Comparison of ENCODE assay signal across 1 cellular context in genomic region chr2:96261328-96262003, GRCh38.
TF ChIP-seq lines count a peak whose summit lies in the region.

No MANE protein-coding gene starts in this region.

TF ChIP-seq in GM23338, 12 proteins besides CTCF, POLR2A, EP300 and RAD21 (continued from another document):
- TF ChIP-seq, protein P1, sequence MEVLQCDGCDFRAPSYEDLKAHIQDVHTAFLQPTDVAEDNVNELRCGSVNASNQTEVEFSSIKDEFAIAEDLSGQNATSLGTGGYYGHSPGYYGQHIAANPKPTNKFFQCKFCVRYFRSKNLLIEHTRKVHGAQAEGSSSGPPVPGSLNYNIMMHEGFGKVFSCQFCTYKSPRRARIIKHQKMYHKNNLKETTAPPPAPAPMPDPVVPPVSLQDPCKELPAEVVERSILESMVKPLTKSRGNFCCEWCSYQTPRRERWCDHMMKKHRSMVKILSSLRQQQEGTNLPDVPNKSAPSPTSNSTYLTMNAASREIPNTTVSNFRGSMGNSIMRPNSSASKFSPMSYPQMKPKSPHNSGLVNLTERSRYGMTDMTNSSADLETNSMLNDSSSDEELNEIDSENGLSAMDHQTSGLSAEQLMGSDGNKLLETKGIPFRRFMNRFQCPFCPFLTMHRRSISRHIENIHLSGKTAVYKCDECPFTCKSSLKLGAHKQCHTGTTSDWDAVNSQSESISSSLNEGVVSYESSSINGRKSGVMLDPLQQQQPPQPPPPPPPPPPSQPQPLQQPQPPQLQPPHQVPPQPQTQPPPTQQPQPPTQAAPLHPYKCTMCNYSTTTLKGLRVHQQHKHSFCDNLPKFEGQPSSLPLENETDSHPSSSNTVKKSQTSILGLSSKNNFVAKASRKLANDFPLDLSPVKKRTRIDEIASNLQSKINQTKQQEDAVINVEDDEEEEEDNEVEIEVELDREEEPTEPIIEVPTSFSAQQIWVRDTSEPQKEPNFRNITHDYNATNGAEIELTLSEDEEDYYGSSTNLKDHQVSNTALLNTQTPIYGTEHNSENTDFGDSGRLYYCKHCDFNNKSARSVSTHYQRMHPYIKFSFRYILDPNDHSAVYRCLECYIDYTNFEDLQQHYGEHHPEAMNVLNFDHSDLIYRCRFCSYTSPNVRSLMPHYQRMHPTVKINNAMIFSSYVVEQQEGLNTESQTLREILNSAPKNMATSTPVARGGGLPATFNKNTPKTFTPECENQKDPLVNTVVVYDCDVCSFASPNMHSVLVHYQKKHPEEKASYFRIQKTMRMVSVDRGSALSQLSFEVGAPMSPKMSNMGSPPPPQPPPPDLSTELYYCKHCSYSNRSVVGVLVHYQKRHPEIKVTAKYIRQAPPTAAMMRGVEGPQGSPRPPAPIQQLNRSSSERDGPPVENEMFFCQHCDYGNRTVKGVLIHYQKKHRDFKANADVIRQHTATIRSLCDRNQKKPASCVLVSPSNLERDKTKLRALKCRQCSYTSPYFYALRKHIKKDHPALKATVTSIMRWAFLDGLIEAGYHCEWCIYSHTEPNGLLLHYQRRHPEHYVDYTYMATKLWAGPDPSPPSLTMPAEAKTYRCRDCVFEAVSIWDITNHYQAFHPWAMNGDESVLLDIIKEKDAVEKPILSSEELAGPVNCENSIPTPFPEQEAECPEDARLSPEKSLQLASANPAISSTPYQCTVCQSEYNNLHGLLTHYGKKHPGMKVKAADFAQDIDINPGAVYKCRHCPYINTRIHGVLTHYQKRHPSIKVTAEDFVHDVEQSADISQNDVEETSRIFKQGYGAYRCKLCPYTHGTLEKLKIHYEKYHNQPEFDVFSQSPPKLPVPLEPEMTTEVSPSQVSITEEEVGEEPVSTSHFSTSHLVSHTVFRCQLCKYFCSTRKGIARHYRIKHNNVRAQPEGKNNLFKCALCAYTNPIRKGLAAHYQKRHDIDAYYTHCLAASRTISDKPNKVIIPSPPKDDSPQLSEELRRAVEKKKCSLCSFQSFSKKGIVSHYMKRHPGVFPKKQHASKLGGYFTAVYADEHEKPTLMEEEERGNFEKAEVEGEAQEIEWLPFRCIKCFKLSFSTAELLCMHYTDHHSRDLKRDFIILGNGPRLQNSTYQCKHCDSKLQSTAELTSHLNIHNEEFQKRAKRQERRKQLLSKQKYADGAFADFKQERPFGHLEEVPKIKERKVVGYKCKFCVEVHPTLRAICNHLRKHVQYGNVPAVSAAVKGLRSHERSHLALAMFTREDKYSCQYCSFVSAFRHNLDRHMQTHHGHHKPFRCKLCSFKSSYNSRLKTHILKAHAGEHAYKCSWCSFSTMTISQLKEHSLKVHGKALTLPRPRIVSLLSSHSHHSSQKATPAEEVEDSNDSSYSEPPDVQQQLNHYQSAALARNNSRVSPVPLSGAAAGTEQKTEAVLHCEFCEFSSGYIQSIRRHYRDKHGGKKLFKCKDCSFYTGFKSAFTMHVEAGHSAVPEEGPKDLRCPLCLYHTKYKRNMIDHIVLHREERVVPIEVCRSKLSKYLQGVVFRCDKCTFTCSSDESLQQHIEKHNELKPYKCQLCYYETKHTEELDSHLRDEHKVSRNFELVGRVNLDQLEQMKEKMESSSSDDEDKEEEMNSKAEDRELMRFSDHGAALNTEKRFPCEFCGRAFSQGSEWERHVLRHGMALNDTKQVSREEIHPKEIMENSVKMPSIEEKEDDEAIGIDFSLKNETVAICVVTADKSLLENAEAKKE (CRISPR knock-in tag; IDR thresholded peaks at IDR 0.05): no peak
- TF ChIP-seq NANOG (IDR thresholded peaks at IDR 0.05; ENCODE audit: borderline replicate concordance) (no peak), STAT1 (IDR thresholded peaks at IDR 0.05; ENCODE audit: unreplicated experiment) (no peak)
- TF ChIP-seq, protein P2, sequence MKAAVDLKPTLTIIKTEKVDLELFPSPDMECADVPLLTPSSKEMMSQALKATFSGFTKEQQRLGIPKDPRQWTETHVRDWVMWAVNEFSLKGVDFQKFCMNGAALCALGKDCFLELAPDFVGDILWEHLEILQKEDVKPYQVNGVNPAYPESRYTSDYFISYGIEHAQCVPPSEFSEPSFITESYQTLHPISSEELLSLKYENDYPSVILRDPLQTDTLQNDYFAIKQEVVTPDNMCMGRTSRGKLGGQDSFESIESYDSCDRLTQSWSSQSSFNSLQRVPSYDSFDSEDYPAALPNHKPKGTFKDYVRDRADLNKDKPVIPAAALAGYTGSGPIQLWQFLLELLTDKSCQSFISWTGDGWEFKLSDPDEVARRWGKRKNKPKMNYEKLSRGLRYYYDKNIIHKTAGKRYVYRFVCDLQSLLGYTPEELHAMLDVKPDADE (IDR thresholded peaks at IDR 0.05): no peak
- TF ChIP-seq, protein P3, sequence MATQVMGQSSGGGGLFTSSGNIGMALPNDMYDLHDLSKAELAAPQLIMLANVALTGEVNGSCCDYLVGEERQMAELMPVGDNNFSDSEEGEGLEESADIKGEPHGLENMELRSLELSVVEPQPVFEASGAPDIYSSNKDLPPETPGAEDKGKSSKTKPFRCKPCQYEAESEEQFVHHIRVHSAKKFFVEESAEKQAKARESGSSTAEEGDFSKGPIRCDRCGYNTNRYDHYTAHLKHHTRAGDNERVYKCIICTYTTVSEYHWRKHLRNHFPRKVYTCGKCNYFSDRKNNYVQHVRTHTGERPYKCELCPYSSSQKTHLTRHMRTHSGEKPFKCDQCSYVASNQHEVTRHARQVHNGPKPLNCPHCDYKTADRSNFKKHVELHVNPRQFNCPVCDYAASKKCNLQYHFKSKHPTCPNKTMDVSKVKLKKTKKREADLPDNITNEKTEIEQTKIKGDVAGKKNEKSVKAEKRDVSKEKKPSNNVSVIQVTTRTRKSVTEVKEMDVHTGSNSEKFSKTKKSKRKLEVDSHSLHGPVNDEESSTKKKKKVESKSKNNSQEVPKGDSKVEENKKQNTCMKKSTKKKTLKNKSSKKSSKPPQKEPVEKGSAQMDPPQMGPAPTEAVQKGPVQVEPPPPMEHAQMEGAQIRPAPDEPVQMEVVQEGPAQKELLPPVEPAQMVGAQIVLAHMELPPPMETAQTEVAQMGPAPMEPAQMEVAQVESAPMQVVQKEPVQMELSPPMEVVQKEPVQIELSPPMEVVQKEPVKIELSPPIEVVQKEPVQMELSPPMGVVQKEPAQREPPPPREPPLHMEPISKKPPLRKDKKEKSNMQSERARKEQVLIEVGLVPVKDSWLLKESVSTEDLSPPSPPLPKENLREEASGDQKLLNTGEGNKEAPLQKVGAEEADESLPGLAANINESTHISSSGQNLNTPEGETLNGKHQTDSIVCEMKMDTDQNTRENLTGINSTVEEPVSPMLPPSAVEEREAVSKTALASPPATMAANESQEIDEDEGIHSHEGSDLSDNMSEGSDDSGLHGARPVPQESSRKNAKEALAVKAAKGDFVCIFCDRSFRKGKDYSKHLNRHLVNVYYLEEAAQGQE (IDR thresholded peaks at IDR 0.05; ENCODE audit: unreplicated experiment): no peak
